Comparison of ENCODE assay signal across 25 cellular contexts in genomic region chr10:87500646-87501048, GRCh38. TPM values are rescaled to one million over a fixed set of nuclear protein-coding genes. Genes with fewer than 3 reads are reported as not detected.
A peak's percentile ranks its signal among the peaks of the same experiment; 100 is the strongest.
DNase-seq lines count a peak whose midpoint lies in the region; ATAC-seq, FAIRE-seq and TF ChIP-seq lines count a peak whose summit lies in the region.
"Had no signal": no experiment of that assay in that cellular context is flagged by ENCODE, and none has a peak within 500 bp of the region (broad histone marks: within the 10 kb centered on the region; RNA-seq: fewer than 3 reads in every experiment).

No MANE protein-coding gene starts in this region.

- H3K9ac ChIP-seq in HepG2 (ENCODE audit: insufficient read depth, low read depth, low read length) = peak overlapping the region; percentile 72

- peak; percentile 72 for ATAC-seq in HepG2
- ATAC-seq: activated naive CD8-positive, alpha-beta T cell treated with anti-CD3 and anti-CD28 coated beads, Interleukin-2, amount 50 U/mL, for 24 hours; left lung; PC-3 had no signal

- TF ChIP-seq CTCF in Caco-2 (IDR thresholded peaks at IDR 0.05; ENCODE audit: insufficient read depth in 1 of 2, low read depth in 1 of 2, low read length in 1 of 2, severe bottlenecking in 1 of 2, unreplicated experiment in 1 of 2) (no peak), HepG2 (CRISPR knock-in tag; IDR thresholded peaks at IDR 0.05) (0 out of 2 replicates have a peak, but pooled peaks have one; percentile 8), RWPE1 (conservative IDR thresholded peaks at IDR 0.05; ENCODE audit: low read depth) (no peak)

- H3K4me3 Mint-ChIP-seq in Caco-2 (ENCODE audit: unreplicated experiment) = peak overlapping the region; percentile 23
- H3K4me3 Mint-ChIP-seq: activated CD4-positive, alpha-beta T cell treated with anti-CD3 and anti-CD28 coated beads, Interleukin-2, amount 10 ng/mL, durations not matched to agents 7 days and 5 days; activated naive CD8-positive, alpha-beta T cell treated with anti-CD3 and anti-CD28 coated beads, Interleukin-2, amount 50 U/mL, for 24 hours; HFFc6 had no signal

- CTCF ChIA-PET in Caco-2 (lab: Charles Lee) (no interaction called here), HepG2 (lab: Yijun Ruan, JAX; ENCODE audit: low intra/inter-chr PET ratio, low total read pairs) (no interaction called here), RWPE1 (lab: Yijun Ruan, JAX) (interaction anchor here (0.7 kb wide), 1 partner anchor 758 kb away, joined by 3 read pairs; no protein-coding TSS in a partner anchor)

- peak; percentile 62 to 74 for DNase-seq in Caco-2
- DNase-seq in NCI-H226 = peak; percentile 64
- peak; percentile 89 for DNase-seq in amniotic epithelial cell (ENCODE audit: low read depth)
- DNase-seq in HepG2 (ENCODE audit: low spot score) = peak; percentile 95
- no peak for DNase-seq in NCI-H187 (lab: John Stamatoyannopoulos, UW)
- no peak for DNase-seq in G401 (ENCODE audit: low spot score)
- no peak for DNase-seq in NCI-H2196 treated with DMSO at 0.1 percent for 48 hours (lab: John Stamatoyannopoulos, UW; ENCODE audit: unreplicated experiment)
- no peak for DNase-seq in RWPE1 (ENCODE audit: low spot score)
- DNase-seq: activated CD4-positive, alpha-beta T cell treated with anti-CD3 and anti-CD28 coated beads, Interleukin-2, amount 10 ng/mL, durations not matched to agents 7 days and 5 days; activated CD8-positive, alpha-beta memory T cell treated with anti-CD3 and anti-CD28 coated beads, Interleukin-2, amount 50 U/mL, for 4 hours; activated naive CD8-positive, alpha-beta T cell treated with anti-CD3 and anti-CD28 coated beads, Interleukin-2, amount 50 U/mL, for 24 hours; CD4-positive, CD25-positive, alpha-beta regulatory T cell; DMS53; dorsolateral prefrontal cortex; HFFc6; left lung; NCI-H1417; NCI-H69; PC-3; stimulated activated CD4-positive, alpha-beta T cell treated with anti-CD3 and anti-CD28 coated beads, Interleukin-4, amount 100 ng/mL, for 4 hours; T-helper 9 cell had no signal

- H3K4me3 ChIP-seq in Caco-2 (ENCODE audit: low read depth, low read length) = no peak overlapping the region
- H3K4me3 ChIP-seq in HepG2 (replicated peaks in 1 of 3; ENCODE audit: insufficient read depth in 1 of 3, low read depth in 2 of 3, low read length in 3 of 3) = peak overlapping the region; percentile 11 to 26 (median 25); a peak in 2 of 6 replicates
- H3K4me3 ChIP-seq: dorsolateral prefrontal cortex, left lung, prostate gland had no signal

- H3K9me3 ChIP-seq in Caco-2 (no peaks in the 10 kb centered on the region), HepG2 (ENCODE audit: low read length) (no peaks in the 10 kb centered on the region)
- H3K9me3 ChIP-seq: left lung, prostate gland had no signal

- H3K79me2 ChIP-seq in HepG2 (ENCODE audit: insufficient read depth, low read length) = peaks cover 11% of the 10 kb centered on the region

- peaks cover 13% of the 10 kb centered on the region for H3K4me1 Mint-ChIP-seq in Caco-2 (ENCODE audit: low read depth, unreplicated experiment)

- intact Hi-C loops in Caco-2 (cut with micrococcal nuclease; ENCODE audit: unreplicated experiment) = loop anchor here (5.0 kb wide), 1 partner anchor 158 kb away; no protein-coding TSS in a partner anchor
- intact Hi-C loops in HepG2 (cut with micrococcal nuclease; ENCODE audit: unreplicated experiment) = no loop called here

- peaks cover 3% of the 10 kb centered on the region for H3K36me3 Mint-ChIP-seq in Caco-2 (ENCODE audit: insufficient read depth, unreplicated experiment)
- H3K36me3 Mint-ChIP-seq: CD4-positive, CD25-positive, alpha-beta regulatory T cell had no signal

- H3K4me2 ChIP-seq in HepG2 (ENCODE audit: low read depth, low read length) = peak overlapping the region; percentile 77

- peaks cover 12% of the 10 kb centered on the region for H3K9me3 Mint-ChIP-seq in Caco-2 (ENCODE audit: unreplicated experiment)
- H3K9me3 Mint-ChIP-seq: activated CD4-positive, alpha-beta T cell treated with anti-CD3 and anti-CD28 coated beads, Interleukin-2, amount 10 ng/mL, durations not matched to agents 7 days and 5 days; activated naive CD8-positive, alpha-beta T cell treated with anti-CD3 and anti-CD28 coated beads, Interleukin-2, amount 50 U/mL, for 24 hours; HFFc6; neural crest cell had no signal

- H4K20me1 ChIP-seq in HepG2 (ENCODE audit: insufficient read depth, low read length) = no peaks in the 10 kb centered on the region

- H3K27ac ChIP-seq in HepG2 (ENCODE audit: extremely low read length, insufficient read depth, low read length) = peak overlapping the region; percentile 93
- no peak overlapping the region for H3K27ac ChIP-seq in RWPE1
- H3K27ac ChIP-seq: dorsolateral prefrontal cortex, left lung, prostate gland had no signal

- TF ChIP-seq EP300 in HepG2 (IDR thresholded peaks at IDR 0.05; ENCODE audit: low read depth in 2 of 2, low read length in 2 of 2) = peak; percentile 79 to 98
- TF ChIP-seq EP300 in HepG2 (CRISPR knock-in tag; IDR thresholded peaks at IDR 0.05; ENCODE audit: borderline replicate concordance) = peak; percentile 97

- peak; percentile 45 to 70; a peak in 2 of 4 replicates for TF ChIP-seq POLR2A in HepG2 (IDR thresholded peaks at IDR 0.05; ENCODE audit: insufficient read depth in 1 of 2, low read depth in 2 of 2, low read length in 2 of 2)

- peaks cover 26% of the 10 kb centered on the region for H3K4me1 ChIP-seq in Caco-2
- H3K4me1 ChIP-seq in HepG2 (ENCODE audit: insufficient read depth, low read length) = peaks cover 59% of the 10 kb centered on the region
- H3K4me1 ChIP-seq: prostate gland had no signal

- POLR2A ChIA-PET in Caco-2 (lab: Charles Lee) = no interaction called here
- POLR2A ChIA-PET in HepG2 (lab: Yijun Ruan, JAX) = interaction anchor here (0.9 to 1.5 kb wide), 2 partner anchors 19 to 119 kb away, joined by 4 read pairs; no protein-coding TSS in a partner anchor
- POLR2A ChIA-PET in RWPE1 (lab: Yijun Ruan, JAX; ENCODE audit: low non-redundant PET) = no interaction called here

- no peaks in the 10 kb centered on the region for H3K36me3 ChIP-seq in Caco-2 (ENCODE audit: control insufficient read depth, insufficient read depth, low read length)
- no peaks in the 10 kb centered on the region for H3K36me3 ChIP-seq in HepG2 (replicated peaks in 1 of 2; ENCODE audit: control insufficient read depth in 1 of 2, insufficient read depth in 2 of 2, low read length in 2 of 2)
- H3K36me3 ChIP-seq: left lung, prostate gland had no signal

- H3K27me3 ChIP-seq in Caco-2 (replicated peaks; ENCODE audit: control insufficient read depth, insufficient read depth, low read length) (no peaks in the 10 kb centered on the region), HepG2 (ENCODE audit: control insufficient read depth in 1 of 2, insufficient read depth in 2 of 2, low read length in 2 of 2) (no peaks in the 10 kb centered on the region; a peak in 1 of 5 replicates)
- H3K27me3 ChIP-seq: dorsolateral prefrontal cortex had no signal

- BruUV-seq in Caco-2 (replicated peaks; lab: Mats Ljungman, UMichigan) (no TSS peak), HepG2 (replicated peaks; lab: Mats Ljungman, UMichigan) (no TSS peak)

- under 1% methylated on average over 3 of the region's 3 CpGs for WGBS in HepG2 (ENCODE audit: low lambda C conversion rate)

- in situ Hi-C loops in HepG2 (cut with HindIII; ENCODE audit: extremely low pct_ligation_motif_present, low pct_unique_long_range_greater_than_20kb) (no loop called here), G401 (cut with HindIII; ENCODE audit: low sequenced_read_pairs) (no loop called here)

- H2AFZ ChIP-seq in HepG2 (ENCODE audit: low read length) = peak overlapping the region; percentile 48

- TF ChIP-seq RAD21 in HepG2 (CRISPR knock-in tag; IDR thresholded peaks at IDR 0.05) = no peak

- no peaks in the 10 kb centered on the region for H3K27me3 Mint-ChIP-seq in Caco-2 (ENCODE audit: insufficient read depth, unreplicated experiment)

- FAIRE-seq in HepG2 (lab: Jason Lieb, UNC) = peak; percentile 67
- FAIRE-seq: GM12892, urothelium cell line had no signal

- H3K27ac Mint-ChIP-seq in Caco-2 (ENCODE audit: unreplicated experiment) = peak overlapping the region; percentile 64
- H3K27ac Mint-ChIP-seq: activated CD4-positive, alpha-beta T cell treated with anti-CD3 and anti-CD28 coated beads, Interleukin-2, amount 10 ng/mL, durations not matched to agents 7 days and 5 days; activated naive CD8-positive, alpha-beta T cell treated with anti-CD3 and anti-CD28 coated beads, Interleukin-2, amount 50 U/mL, for 24 hours; CD4-positive, CD25-positive, alpha-beta regulatory T cell; HFFc6 had no signal

TF ChIP-seq in HepG2, 621 proteins besides CTCF, POLR2A, EP300 and RAD21 (continues in another document):
- TF ChIP-seq CREB1 (IDR thresholded peaks at IDR 0.05) (no peak; the same call in 1 of the 2 replicates), CREB1 (CRISPR knock-in tag; IDR thresholded peaks at IDR 0.05) (peak; percentile 88)

RNA-seq across cellular contexts. Expression of gene MINPP1, which starts 4.0 kb away (rescaled TPM):
- total RNA-seq in Caco-2 (2022) (24.8 and 26.6 TPM in 2 replicates), HepG2 (2016; rRNA removed; fragmentation: Illumina TruSeq; extraction: Trizol) (28.0 and 53.7 TPM in 2 replicates)
- total RNA-seq in HepG2 (2016; cell fraction: cytosol; rRNA removed; fragmentation: Illumina TruSeq; extraction: Trizol; ENCODE audit: low read depth) = 3.9 and 4.8 TPM in 2 replicates
- total RNA-seq in HepG2 (2016; cell fraction: insoluble cytoplasmic fraction; rRNA removed; fragmentation: Illumina TruSeq; extraction: Trizol) = 24.9 and 55.2 TPM in 2 replicates
- 7.7 and 10.4 TPM in 2 replicates for total RNA-seq in HepG2 (2016; cell fraction: membrane; rRNA removed; fragmentation: Illumina TruSeq; extraction: Trizol)
- 52.9 and 65.7 TPM in 2 replicates for total RNA-seq in HepG2 (2016; cell fraction: nucleus; rRNA removed; fragmentation: Illumina TruSeq; extraction: Trizol)
- 18.4 and 19.2 TPM in 2 replicates for polyA plus RNA-seq in HepG2 (2011; rRNA removed)
- 9.0 and 10.4 TPM in 2 replicates for polyA plus RNA-seq in HepG2 (2011; cell fraction: cytosol; rRNA removed)
- 9.9 and 11.4 TPM in 2 replicates for polyA plus RNA-seq in HepG2 (2011; cell fraction: nucleus; rRNA removed)
- polyA plus RNA-seq in HepG2 (2012) = 25.8 and 38.1 TPM in 2 replicates
- polyA plus RNA-seq in HepG2 (2016; cell fraction: cytosol; fragmentation: Illumina TruSeq; extraction: Trizol; ENCODE audit: low read depth) = 2.4 TPM in 2 replicates
- 23.4 and 25.5 TPM in 2 replicates for polyA plus RNA-seq in HepG2 (2016; cell fraction: insoluble cytoplasmic fraction; fragmentation: Illumina TruSeq; extraction: Trizol; ENCODE audit: low read depth)
- 4.2 and 5.6 TPM in 2 replicates for polyA plus RNA-seq in HepG2 (2016; cell fraction: membrane; fragmentation: Illumina TruSeq; extraction: Trizol; ENCODE audit: low read depth)
- 70.3 and 77.7 TPM in 2 replicates for polyA plus RNA-seq in HepG2 (2016; cell fraction: nucleus; fragmentation: Illumina TruSeq; extraction: Trizol; ENCODE audit: insufficient read depth, low read depth)
- 6.3 and 28.3 TPM in 2 replicates for polyA minus RNA-seq in HepG2 (2011; rRNA and poly(A)+ RNA removed; ENCODE audit: low replicate concordance)
- 16.9 and 17.9 TPM in 2 replicates for polyA minus RNA-seq in HepG2 (2011; cell fraction: cytosol; rRNA and poly(A)+ RNA removed)
- polyA minus RNA-seq in HepG2 (2011; cell fraction: nucleus; rRNA and poly(A)+ RNA removed) = 13.6 and 15.2 TPM in 2 replicates
- total RNA-seq in G401 (2014; rRNA removed; shearing (Covaris generic)) = 27.0 and 42.8 TPM in 2 replicates

Comparison
In these comparisons a context has a peak if more than half of its experiments do, and no peak if none do; other contexts are left out.
1. DNase-seq: peak in Caco-2 (2 of 2), NCI-H226 (single experiment), amniotic epithelial cell (single experiment) and HepG2 (single experiment); none in NCI-H187 (0 of 2), G401 (single experiment), NCI-H2196 treated with DMSO at 0.1 percent for 48 hours (single experiment) and RWPE1 (single experiment).